Comparison of ENCODE assay signal across 14 cellular contexts in the genomic region with DNA sequence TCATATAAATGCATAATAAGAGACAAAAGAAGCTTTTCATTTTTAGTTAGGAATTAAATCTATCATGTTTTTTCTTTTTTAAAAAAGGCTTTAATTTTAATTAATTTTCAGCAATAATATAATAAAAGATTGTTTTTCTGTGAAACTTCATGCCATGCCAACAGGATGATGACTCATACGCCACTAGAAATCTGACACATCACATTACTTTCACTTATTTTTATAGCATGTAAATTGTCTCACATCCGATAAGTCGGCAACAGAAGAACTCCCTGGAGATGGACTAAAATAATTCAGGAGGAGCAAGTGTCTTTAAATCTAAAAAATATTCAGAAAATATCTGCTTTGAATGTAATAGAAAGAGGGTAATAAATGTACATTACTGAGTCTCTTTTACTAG.
DNase-seq lines count a peak whose midpoint lies in the region; TF ChIP-seq lines count a peak whose summit lies in the region.
"Had no signal": no experiment of that assay in that cellular context is flagged by ENCODE, and none has a peak within 500 bp of the region (broad histone marks: within the 10 kb centered on the region; RNA-seq: fewer than 3 reads in every experiment).

No MANE protein-coding gene starts in this region.

- TF ChIP-seq CTCF in osteoblast (IDR thresholded peaks at IDR 0.05; ENCODE audit: extremely low read depth, low read depth, low read length) (no peak), esophagus muscularis mucosa (IDR thresholded peaks at IDR 0.05) (no peak), PC-9 (conservative IDR thresholded peaks at IDR 0.05) (no peak)

- H3K9me3 ChIP-seq in osteoblast (ENCODE audit: low read depth, low read length) (no peaks in the 10 kb centered on the region), esophagus muscularis mucosa (no peaks in the 10 kb centered on the region), PC-9 (ENCODE audit: insufficient read depth, low read depth) (no peaks in the 10 kb centered on the region)

- H2AFZ ChIP-seq in osteoblast (ENCODE audit: low read length) = no peak overlapping the region
- no peak overlapping the region for H2AFZ ChIP-seq in PC-9

- H3K27ac ChIP-seq in osteoblast (ENCODE audit: low read depth, low read length) = no peak overlapping the region
- H3K27ac ChIP-seq in esophagus muscularis mucosa (replicated peaks in 1 of 4) = no peak overlapping the region
- no peak overlapping the region for H3K27ac ChIP-seq in PC-9

- no peaks in the 10 kb centered on the region for H3F3A ChIP-seq in PC-9 (ENCODE audit: insufficient read depth, low read depth)

- WGBS in esophagus muscularis mucosa = 57% methylated on average over 3 of the region's 3 CpGs

- POLR2A ChIA-PET in PC-9 (lab: Charles Lee; ENCODE audit: unreplicated experiment) = no interaction called here

- H3K36me3 ChIP-seq in osteoblast (ENCODE audit: insufficient read depth, low read length) (no peaks in the 10 kb centered on the region), esophagus muscularis mucosa (no peaks in the 10 kb centered on the region), PC-9 (ENCODE audit: low read depth) (no peaks in the 10 kb centered on the region)

- no peaks in the 10 kb centered on the region for H3K27me3 ChIP-seq in osteoblast (ENCODE audit: insufficient read depth, low read length)
- H3K27me3 ChIP-seq in esophagus muscularis mucosa = no peaks in the 10 kb centered on the region
- no peaks in the 10 kb centered on the region for H3K27me3 ChIP-seq in PC-9 (ENCODE audit: insufficient read depth, low read depth)

- H3K4me1 ChIP-seq in osteoblast (ENCODE audit: insufficient read depth, low read length) (peaks cover 25% of the 10 kb centered on the region), esophagus muscularis mucosa (no peaks in the 10 kb centered on the region), PC-9 (replicated peaks; ENCODE audit: insufficient read depth) (no peaks in the 10 kb centered on the region; the same call in 1 of the 2 replicates)

- TF ChIP-seq POLR2A in esophagus muscularis mucosa (IDR thresholded peaks at IDR 0.05; ENCODE audit: low read depth) = no peak

- H3K79me2 ChIP-seq in osteoblast (ENCODE audit: insufficient read depth, low read length) (no peaks in the 10 kb centered on the region), PC-9 (ENCODE audit: low read depth) (no peaks in the 10 kb centered on the region)

- peak overlapping the region; percentile 11 for H3K4me2 ChIP-seq in osteoblast (ENCODE audit: insufficient read depth, low read length)
- no peak overlapping the region for H3K4me2 ChIP-seq in PC-9

- BruUV-seq in PC-9 (replicated peaks; lab: Mats Ljungman, UMichigan) = no TSS peak

- H4K20me1 ChIP-seq in osteoblast (ENCODE audit: insufficient read depth, low read length) (no peaks in the 10 kb centered on the region), PC-9 (ENCODE audit: insufficient read depth) (no peaks in the 10 kb centered on the region)

- no peak overlapping the region for H3K4me3 ChIP-seq in osteoblast (ENCODE audit: insufficient read depth, low read length)
- no peak overlapping the region for H3K4me3 ChIP-seq in esophagus muscularis mucosa
- H3K4me3 ChIP-seq in PC-9 = no peak overlapping the region

- intact Hi-C loops in posterior cingulate gyrus (cut with DNase I) (no loop called here), esophagus muscularis mucosa (cut with DNase I) (no loop called here), PC-9 (cut with micrococcal nuclease; ENCODE audit: unreplicated experiment) (no loop called here)

- no peak for TF ChIP-seq EP300 in esophagus muscularis mucosa (IDR thresholded peaks at IDR 0.05)

- H3K9me2 ChIP-seq in PC-9 (ENCODE audit: insufficient read depth) = no peaks in the 10 kb centered on the region

- CTCF ChIA-PET in PC-9 (lab: Charles Lee) = no interaction called here

- DNase-seq in EL (peak; percentile 25), RKO (ENCODE audit: low spot score) (peak; percentile 79), dermis microvascular lymphatic vessel endothelial cell (ENCODE audit: low read depth in 2 of 2) (peak; percentile 65 to 91), osteoblast (ENCODE audit: insufficient read length, low spot score, missing footprints) (no peak), NCI-H510A (lab: John Stamatoyannopoulos, UW) (no peak), posterior cingulate gyrus (no peak), esophagus muscularis mucosa (ENCODE audit: extremely low spot score) (no peak), PC-9 (no peak)
- DNase-seq: activated CD4-positive, alpha-beta T cell treated with anti-CD3 and anti-CD28 coated beads for 48 hours; activated T-cell treated with anti-CD3 and anti-CD28 coated beads, Interleukin-2, amount 50 U/mL, for 4 hours; aorta; effector memory CD8-positive, alpha-beta T cell; nephron progenitor cell; T-cell had no signal

Comparison
In these comparisons a context has a peak if more than half of its experiments do, and no peak if none do; other contexts are left out.
1. DNase-seq: peak in EL (single experiment), RKO (single experiment) and dermis microvascular lymphatic vessel endothelial cell (2 of 2); none in osteoblast (single experiment), NCI-H510A (single experiment), posterior cingulate gyrus (0 of 10), esophagus muscularis mucosa (single experiment) and PC-9 (0 of 2).